Comparison of ENCODE assay signal across 1 cellular context in the genomic region with DNA sequence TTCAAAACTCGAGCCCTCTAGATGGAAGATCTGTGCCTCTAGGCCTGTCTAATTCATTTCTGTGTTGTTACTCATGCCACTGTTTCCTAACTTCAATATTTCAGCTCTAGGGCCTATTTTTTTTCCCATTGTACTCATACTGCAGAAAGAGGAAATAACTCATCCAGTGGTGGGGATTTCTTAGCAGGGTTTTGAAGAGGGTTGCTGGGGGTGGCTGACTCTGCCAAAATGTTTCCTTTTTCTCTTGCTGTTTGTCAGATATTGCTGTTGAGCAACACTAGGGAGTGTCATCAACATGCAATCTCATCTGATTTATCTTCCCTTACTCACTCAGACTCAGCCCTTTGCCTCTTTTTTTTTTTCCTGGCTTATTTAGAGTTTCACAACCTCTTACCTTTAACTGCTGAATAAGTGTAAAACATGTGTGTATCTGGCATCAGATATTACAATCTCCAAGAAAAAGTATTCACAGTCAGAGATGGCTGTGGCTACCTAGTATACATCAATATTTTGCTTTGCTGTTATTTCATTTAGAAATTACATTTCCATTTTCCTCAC.
A peak's percentile ranks its signal among the peaks of the same experiment; 100 is the strongest.
TF ChIP-seq lines count a peak whose summit lies in the region.

No MANE protein-coding gene starts in this region.

TF ChIP-seq in A549, 52 proteins besides CTCF, POLR2A, EP300 and RAD21 (continued from another document):
- TF ChIP-seq HOXA7 (CRISPR knock-in tag; IDR thresholded peaks at IDR 0.05) (no peak), GATA3 (IDR thresholded peaks at IDR 0.05; ENCODE audit: borderline replicate concordance) (peak; percentile 82), NFE2L2 (conservative IDR thresholded peaks at IDR 0.05; ENCODE audit: low read length) (peak; percentile 53), FOSB (CRISPR knock-in tag; IDR thresholded peaks at IDR 0.05) (no peak), RCOR1 (IDR thresholded peaks at IDR 0.05; ENCODE audit: low read depth, low read length) (no peak), CEBPB (IDR thresholded peaks at IDR 0.05) (peak; percentile 98 to 100), EHMT2 (IDR thresholded peaks at IDR 0.05; ENCODE audit: low read depth) (no peak), SREBF2 (IDR thresholded peaks at IDR 0.05) (no peak), MAZ (IDR thresholded peaks at IDR 0.05; ENCODE audit: borderline replicate concordance, low read depth, low read length) (no peak), BHLHE40 (IDR thresholded peaks at IDR 0.05; ENCODE audit: low read depth, low read length) (no peak), EHF (CRISPR knock-in tag; IDR thresholded peaks at IDR 0.05) (no peak), RFX5 (IDR thresholded peaks at IDR 0.05) (no peak), RARB (CRISPR knock-in tag; IDR thresholded peaks at IDR 0.05) (no peak), JUNB (IDR thresholded peaks at IDR 0.05) (peak; percentile 98), ZC3H11A (IDR thresholded peaks at IDR 0.05) (no peak), CHD2 (IDR thresholded peaks at IDR 0.05; ENCODE audit: low read length, partially characterized antibody) (no peak)
- TF ChIP-seq, protein P1, sequence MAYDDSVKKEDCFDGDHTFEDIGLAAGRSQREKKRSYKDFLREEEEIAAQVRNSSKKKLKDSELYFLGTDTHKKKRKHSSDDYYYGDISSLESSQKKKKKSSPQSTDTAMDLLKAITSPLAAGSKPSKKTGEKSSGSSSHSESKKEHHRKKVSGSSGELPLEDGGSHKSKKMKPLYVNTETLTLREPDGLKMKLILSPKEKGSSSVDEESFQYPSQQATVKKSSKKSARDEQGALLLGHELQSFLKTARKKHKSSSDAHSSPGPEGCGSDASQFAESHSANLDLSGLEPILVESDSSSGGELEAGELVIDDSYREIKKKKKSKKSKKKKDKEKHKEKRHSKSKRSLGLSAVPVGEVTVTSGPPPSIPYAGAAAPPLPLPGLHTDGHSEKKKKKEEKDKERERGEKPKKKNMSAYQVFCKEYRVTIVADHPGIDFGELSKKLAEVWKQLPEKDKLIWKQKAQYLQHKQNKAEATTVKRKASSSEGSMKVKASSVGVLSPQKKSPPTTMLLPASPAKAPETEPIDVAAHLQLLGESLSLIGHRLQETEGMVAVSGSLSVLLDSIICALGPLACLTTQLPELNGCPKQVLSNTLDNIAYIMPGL (CRISPR knock-in tag; IDR thresholded peaks at IDR 0.05; ENCODE audit: borderline replicate concordance) = no peak
- TF ChIP-seq, protein P2, sequence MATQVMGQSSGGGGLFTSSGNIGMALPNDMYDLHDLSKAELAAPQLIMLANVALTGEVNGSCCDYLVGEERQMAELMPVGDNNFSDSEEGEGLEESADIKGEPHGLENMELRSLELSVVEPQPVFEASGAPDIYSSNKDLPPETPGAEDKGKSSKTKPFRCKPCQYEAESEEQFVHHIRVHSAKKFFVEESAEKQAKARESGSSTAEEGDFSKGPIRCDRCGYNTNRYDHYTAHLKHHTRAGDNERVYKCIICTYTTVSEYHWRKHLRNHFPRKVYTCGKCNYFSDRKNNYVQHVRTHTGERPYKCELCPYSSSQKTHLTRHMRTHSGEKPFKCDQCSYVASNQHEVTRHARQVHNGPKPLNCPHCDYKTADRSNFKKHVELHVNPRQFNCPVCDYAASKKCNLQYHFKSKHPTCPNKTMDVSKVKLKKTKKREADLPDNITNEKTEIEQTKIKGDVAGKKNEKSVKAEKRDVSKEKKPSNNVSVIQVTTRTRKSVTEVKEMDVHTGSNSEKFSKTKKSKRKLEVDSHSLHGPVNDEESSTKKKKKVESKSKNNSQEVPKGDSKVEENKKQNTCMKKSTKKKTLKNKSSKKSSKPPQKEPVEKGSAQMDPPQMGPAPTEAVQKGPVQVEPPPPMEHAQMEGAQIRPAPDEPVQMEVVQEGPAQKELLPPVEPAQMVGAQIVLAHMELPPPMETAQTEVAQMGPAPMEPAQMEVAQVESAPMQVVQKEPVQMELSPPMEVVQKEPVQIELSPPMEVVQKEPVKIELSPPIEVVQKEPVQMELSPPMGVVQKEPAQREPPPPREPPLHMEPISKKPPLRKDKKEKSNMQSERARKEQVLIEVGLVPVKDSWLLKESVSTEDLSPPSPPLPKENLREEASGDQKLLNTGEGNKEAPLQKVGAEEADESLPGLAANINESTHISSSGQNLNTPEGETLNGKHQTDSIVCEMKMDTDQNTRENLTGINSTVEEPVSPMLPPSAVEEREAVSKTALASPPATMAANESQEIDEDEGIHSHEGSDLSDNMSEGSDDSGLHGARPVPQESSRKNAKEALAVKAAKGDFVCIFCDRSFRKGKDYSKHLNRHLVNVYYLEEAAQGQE (IDR thresholded peaks at IDR 0.05) = no peak
- TF ChIP-seq, protein P3, sequence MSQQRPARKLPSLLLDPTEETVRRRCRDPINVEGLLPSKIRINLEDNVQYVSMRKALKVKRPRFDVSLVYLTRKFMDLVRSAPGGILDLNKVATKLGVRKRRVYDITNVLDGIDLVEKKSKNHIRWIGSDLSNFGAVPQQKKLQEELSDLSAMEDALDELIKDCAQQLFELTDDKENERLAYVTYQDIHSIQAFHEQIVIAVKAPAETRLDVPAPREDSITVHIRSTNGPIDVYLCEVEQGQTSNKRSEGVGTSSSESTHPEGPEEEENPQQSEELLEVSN (IDR thresholded peaks at IDR 0.05; ENCODE audit: borderline replicate concordance, low read depth) = no peak
- TF ChIP-seq, protein P4, sequence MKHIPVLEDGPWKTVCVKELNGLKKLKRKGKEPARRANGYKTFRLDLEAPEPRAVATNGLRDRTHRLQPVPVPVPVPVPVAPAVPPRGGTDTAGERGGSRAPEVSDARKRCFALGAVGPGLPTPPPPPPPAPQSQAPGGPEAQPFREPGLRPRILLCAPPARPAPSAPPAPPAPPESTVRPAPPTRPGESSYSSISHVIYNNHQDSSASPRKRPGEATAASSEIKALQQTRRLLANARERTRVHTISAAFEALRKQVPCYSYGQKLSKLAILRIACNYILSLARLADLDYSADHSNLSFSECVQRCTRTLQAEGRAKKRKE (CRISPR knock-in tag; IDR thresholded peaks at IDR 0.05; ENCODE audit: low read depth) = no peak
